ENCODE assay signal across 24 cellular contexts in genomic region chr6:33675968-33676367, GRCh38. TPM values are rescaled to one million over a fixed set of nuclear protein-coding genes. Genes with fewer than 3 reads are reported as not detected.
DNase-seq lines count a peak whose midpoint lies in the region; ATAC-seq, FAIRE-seq and TF ChIP-seq lines count a peak whose summit lies in the region.
"Had no signal": no experiment of that assay in that cellular context is flagged by ENCODE, and none has a peak within 500 bp of the region (broad histone marks: within the 10 kb centered on the region; RNA-seq: fewer than 3 reads in every experiment).

No MANE protein-coding gene starts in this region.

- ATAC-seq in A549 (no peak), GM21360 (IDR thresholded peaks at IDR 0.05; ENCODE audit: unreplicated experiment) (no peak)
- ATAC-seq: CD8-positive, alpha-beta T cell; K562; SK-N-SH treated with all-trans-retinoic acid at 6 μM for 48 hours had no signal

- peaks cover 72% of the 10 kb centered on the region for H3K4me1 ChIP-seq in A549
- peaks cover 12 to 16% of the 10 kb centered on the region in 2 donors for H3K4me1 ChIP-seq in neuronal stem cell (ENCODE audit: control insufficient read depth in 2 of 2, insufficient read depth in 1 of 2, low read depth in 1 of 2, low read length in 2 of 2)
- H3K4me1 ChIP-seq: Caco-2, Peyer's patch had no signal

- H3K23ac ChIP-seq in neuronal stem cell (ENCODE audit: low read depth, low read length, poor library complexity): peak overlapping the region; percentile 83

- 79% methylated on average over 7 of the region's 7 CpGs for WGBS in A549 (ENCODE audit: missing lambda C conversion rate)
- no CpG with 5 or more reads among the region's 7 CpGs for WGBS in neuronal stem cell (ENCODE audit: extremely low coverage in 2 of 2, insufficient read length in 2 of 2, insufficient replicate concordance in 1 of 2), 2 donors

- CTCF ChIA-PET in A549 (lab: Yijun Ruan, JAX): interaction anchor here (1.2 to 2.0 kb wide), 3 partner anchors 10 to 26 kb away, joined by 3 to 10 read pairs (median 3); no protein-coding TSS in a partner anchor

- no peak overlapping the region for H3K4ac ChIP-seq in neuronal stem cell (ENCODE audit: low read length)

- H3K27ac ChIP-seq in A549: peak overlapping the region; percentile 73 to 92
- no peak overlapping the region for H3K27ac ChIP-seq in neuronal stem cell (replicated peaks; ENCODE audit: low read length)
- H3K27ac ChIP-seq: Peyer's patch, SJCRH30 had no signal

- no peak overlapping the region for H3K4me3 Mint-ChIP-seq in chondrocyte (ENCODE audit: unreplicated experiment)
- H3K4me3 Mint-ChIP-seq: CD8-positive, alpha-beta T cell had no signal

- no peak overlapping the region for H3K9ac ChIP-seq in neuronal stem cell (ENCODE audit: low read depth, low read length, poor library complexity)

- H3K9me3 Mint-ChIP-seq in chondrocyte (ENCODE audit: low read depth): no peaks in the 10 kb centered on the region
- H3K9me3 Mint-ChIP-seq: CD8-positive, alpha-beta T cell had no signal

- POLR2A ChIA-PET in A549 (lab: Yijun Ruan, JAX): no interaction called here

- peak overlapping the region; percentile 88 for H3K27ac Mint-ChIP-seq in chondrocyte (ENCODE audit: unreplicated experiment)
- H3K27ac Mint-ChIP-seq: CD8-positive, alpha-beta T cell had no signal

- DNase-seq in A549 (ENCODE audit: low read depth in 1 of 2, low spot score in 1 of 2): no peak
- peak; percentile 70 for DNase-seq in NCI-H460 (ENCODE audit: extremely low read depth, low read depth)
- DNase-seq in chondrocyte (ENCODE audit: low spot score): no peak
- DNase-seq in neuronal stem cell (ENCODE audit: low spot score): no peak
- DNase-seq in CD1c-positive myeloid dendritic cell (ENCODE audit: extremely low spot score): no peak
- DNase-seq in RCC 7860 (ENCODE audit: low spot score): no peak
- DNase-seq: C1 segment of cervical spinal cord; Caco-2; CD8-positive, alpha-beta T cell; Kasumi-1; NCI-H1105 treated with DMSO at 0.1 percent for 48 hours; NCI-H146; NCI-H1930; NCI-H2107; NCI-H446; NCI-H526; Peyer's patch; SJCRH30 had no signal

- no peaks in the 10 kb centered on the region for H3K79me1 ChIP-seq in neuronal stem cell (ENCODE audit: low read depth, low read length)

- H3K36me3 Mint-ChIP-seq in chondrocyte (ENCODE audit: low read depth): peaks cover 6% of the 10 kb centered on the region

- no peak overlapping the region for H4K91ac ChIP-seq in neuronal stem cell (ENCODE audit: low read depth, low read length, poor library complexity)

- H3K36me3 ChIP-seq in neuronal stem cell (replicated peaks in 1 of 2; ENCODE audit: control insufficient read depth in 2 of 2, insufficient read depth in 2 of 2, low read length in 2 of 2): no peaks in the 10 kb centered on the region
- H3K36me3 ChIP-seq: SJCRH30 had no signal

- TF ChIP-seq RAD21 in A549 (conservative IDR thresholded peaks at IDR 0.05 in 1 of 2, IDR thresholded peaks at IDR 0.05 in 1 of 2): no peak

- H3K9me3 ChIP-seq in A549: no peaks in the 10 kb centered on the region
- H3K9me3 ChIP-seq in neuronal stem cell (replicated peaks in 1 of 2; ENCODE audit: control insufficient read depth in 2 of 2, insufficient read depth in 1 of 2, low read depth in 1 of 2, low read length in 2 of 2): no peaks in the 10 kb centered on the region
- H3K9me3 ChIP-seq: Caco-2, Peyer's patch, SJCRH30 had no signal

- no peak overlapping the region for H4K8ac ChIP-seq in neuronal stem cell (ENCODE audit: low read depth, low read length)

- H3K4me1 Mint-ChIP-seq in chondrocyte (ENCODE audit: low read depth): peaks cover 73% of the 10 kb centered on the region

- H2AK5ac ChIP-seq in neuronal stem cell (ENCODE audit: low read depth, low read length): no peak overlapping the region

- no peak overlapping the region for H2BK120ac ChIP-seq in neuronal stem cell (ENCODE audit: low read depth, low read length)

- no peaks in the 10 kb centered on the region for H3K27me3 Mint-ChIP-seq in chondrocyte (ENCODE audit: low read depth)

- H3K4me2 ChIP-seq in A549 (peak overlapping the region; percentile 68), neuronal stem cell (ENCODE audit: insufficient read depth, low read length, poor library complexity, severe bottlenecking) (no peak overlapping the region)

- H3K4me3 ChIP-seq in A549 (no peak overlapping the region), neuronal stem cell (ENCODE audit: low read length in 2 of 2) (no peak overlapping the region)
- H3K4me3 ChIP-seq: K562, Peyer's patch, SJCRH30 had no signal

- H2BK15ac ChIP-seq in neuronal stem cell (ENCODE audit: low read length): peak overlapping the region; percentile 22

- TF ChIP-seq EP300 in A549 (IDR thresholded peaks at IDR 0.05): no peak

- no peak for FAIRE-seq in A549 (lab: Jason Lieb, UNC)
- no peak for FAIRE-seq in RCC 7860 (lab: Jason Lieb, UNC)
- FAIRE-seq: G401.6, GM12891, H54, K562 had no signal

- no peaks in the 10 kb centered on the region for H3K27me3 ChIP-seq in neuronal stem cell (ENCODE audit: control insufficient read depth in 3 of 3, insufficient read depth in 3 of 3, low read depth in 1 of 3, low read length in 3 of 3)
- H3K27me3 ChIP-seq: Peyer's patch, SJCRH30 had no signal

- no peak for TF ChIP-seq POLR2A in A549 (IDR thresholded peaks at IDR 0.05; ENCODE audit: low read length)

- H3K14ac ChIP-seq in neuronal stem cell (ENCODE audit: low read length): no peak overlapping the region

- H2AFZ ChIP-seq in neuronal stem cell (ENCODE audit: low read length): no peak overlapping the region

- no peak overlapping the region for H3K18ac ChIP-seq in neuronal stem cell (ENCODE audit: low read length)

- no peak overlapping the region for H2BK5ac ChIP-seq in neuronal stem cell (ENCODE audit: low read length)

- TF ChIP-seq CTCF in A549 (IDR thresholded peaks at IDR 0.05) (no peak), chondrocyte (IDR thresholded peaks at IDR 0.05) (no peak)

- peak overlapping the region; percentile 88 for H2BK12ac ChIP-seq in neuronal stem cell (ENCODE audit: low read length)

TF ChIP-seq in A549, 52 proteins besides CTCF, POLR2A, EP300 and RAD21:
- no peak for TF ChIP-seq HDAC2 (IDR thresholded peaks at IDR 0.05)
- TF ChIP-seq, protein P1, sequence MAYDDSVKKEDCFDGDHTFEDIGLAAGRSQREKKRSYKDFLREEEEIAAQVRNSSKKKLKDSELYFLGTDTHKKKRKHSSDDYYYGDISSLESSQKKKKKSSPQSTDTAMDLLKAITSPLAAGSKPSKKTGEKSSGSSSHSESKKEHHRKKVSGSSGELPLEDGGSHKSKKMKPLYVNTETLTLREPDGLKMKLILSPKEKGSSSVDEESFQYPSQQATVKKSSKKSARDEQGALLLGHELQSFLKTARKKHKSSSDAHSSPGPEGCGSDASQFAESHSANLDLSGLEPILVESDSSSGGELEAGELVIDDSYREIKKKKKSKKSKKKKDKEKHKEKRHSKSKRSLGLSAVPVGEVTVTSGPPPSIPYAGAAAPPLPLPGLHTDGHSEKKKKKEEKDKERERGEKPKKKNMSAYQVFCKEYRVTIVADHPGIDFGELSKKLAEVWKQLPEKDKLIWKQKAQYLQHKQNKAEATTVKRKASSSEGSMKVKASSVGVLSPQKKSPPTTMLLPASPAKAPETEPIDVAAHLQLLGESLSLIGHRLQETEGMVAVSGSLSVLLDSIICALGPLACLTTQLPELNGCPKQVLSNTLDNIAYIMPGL (CRISPR knock-in tag; IDR thresholded peaks at IDR 0.05; ENCODE audit: borderline replicate concordance): no peak

RNA-seq across cellular contexts. Expression of gene UQCC2, which starts 35.5 kb away (rescaled TPM):
- polyA plus RNA-seq in A549 (2011; rRNA removed) (65.5 and 90.8 TPM in 2 replicates), A549 (2017; fragmentation: RNase III; extraction: RNeasy Plus Mini Kit Qiagen cat#74134 plus additional on column Dnase treatment) (78.2 to 82.0 TPM (median 81.4 TPM) in 3 replicates)
- polyA plus RNA-seq in A549 (2012; cell fraction: cytosol; rRNA removed): 46.0 and 46.7 TPM in 2 replicates
- polyA plus RNA-seq in A549 (2012; cell fraction: nucleus; rRNA removed): 22.9 and 25.5 TPM in 2 replicates
- polyA minus RNA-seq in A549 (2011; rRNA and poly(A)+ RNA removed): 12.9 and 17.1 TPM in 2 replicates
- total RNA-seq in NCI-H460 (2014; rRNA removed; shearing (Covaris generic)): 29.2 and 40.8 TPM in 2 replicates
- polyA plus RNA-seq in NCI-H460 (2014; cell fraction: nucleus; rRNA removed): 159 and 206 TPM in 2 replicates
- total RNA-seq in chondrocyte: 64.5 to 80.2 TPM (median 67.6 TPM) in 3 replicates
- polyA plus RNA-seq in neuronal stem cell (2013, experiment 1 of 2): 222 TPM
- 222 TPM for polyA plus RNA-seq in neuronal stem cell (2013, experiment 2 of 2)

RNA-seq across cellular contexts. Expression of gene ITPR3, which starts 54.8 kb away (rescaled TPM):
- polyA plus RNA-seq in A549 (2011; rRNA removed): 17.6 and 19.1 TPM in 2 replicates
- 25.0 and 29.1 TPM in 2 replicates for polyA plus RNA-seq in A549 (2012; cell fraction: cytosol; rRNA removed)
- polyA plus RNA-seq in A549 (2012; cell fraction: nucleus; rRNA removed): 77.0 and 104 TPM in 2 replicates
- polyA plus RNA-seq in A549 (2017; fragmentation: RNase III; extraction: RNeasy Plus Mini Kit Qiagen cat#74134 plus additional on column Dnase treatment): 19.0 to 20.8 TPM (median 20.7 TPM) in 3 replicates
- polyA minus RNA-seq in A549 (2011; rRNA and poly(A)+ RNA removed): 29.3 and 39.6 TPM in 2 replicates
- 31.9 and 38.9 TPM in 2 replicates for total RNA-seq in NCI-H460 (2014; rRNA removed; shearing (Covaris generic))
- polyA plus RNA-seq in NCI-H460 (2014; cell fraction: nucleus; rRNA removed): 50.0 and 52.2 TPM in 2 replicates
- total RNA-seq in chondrocyte: 10.0 to 24.8 TPM (median 11.0 TPM) in 3 replicates
- 1.4 TPM for polyA plus RNA-seq in neuronal stem cell (2013, experiment 1 of 2)
- 1.4 TPM for polyA plus RNA-seq in neuronal stem cell (2013, experiment 2 of 2)
